In genomic region chr20:8246701-8247100, GRCh38 we compare ENCODE assay signal across 29 cellular contexts.
"Had no signal": no experiment of that assay in that cellular context is flagged by ENCODE, and none has a peak within 500 bp of the region (broad histone marks: within the 10 kb centered on the region; RNA-seq: fewer than 3 reads in every experiment).

No MANE protein-coding gene starts in this region.

- H3K4me3 Mint-ChIP-seq: dendritic cell treated with granulocyte-macrophage colony-stimulating factor and Interleukin-4, amounts not matched to agents 40 ng/mL and 50 ng/mL, for 4 days; immature natural killer cell; memory B cell; mesothelial cell of epicardium; naive B cell; natural killer cell treated with Interleukin-12 subunit alpha and Interleukin-12 subunit beta and Interleukin-15 and Interleukin-18, amount 100 ng/mL, for 72 hours; neural progenitor cell; stimulated activated effector memory CD8-positive, alpha-beta T cell treated with anti-CD3 and anti-CD28 coated beads, Interleukin-12 subunit alpha, Interleukin-12 subunit beta, amount 100 ng/mL, for 72 hours had no signal

- H3K4me2 ChIP-seq: neural progenitor cell had no signal

- H3K9me3 Mint-ChIP-seq: dendritic cell treated with granulocyte-macrophage colony-stimulating factor and Interleukin-4, amounts not matched to agents 40 ng/mL and 50 ng/mL, for 4 days; immature natural killer cell; memory B cell; natural killer cell treated with Interleukin-12 subunit alpha and Interleukin-12 subunit beta and Interleukin-15 and Interleukin-18, amount 100 ng/mL, for 72 hours; neural progenitor cell; stimulated activated effector memory CD8-positive, alpha-beta T cell treated with anti-CD3 and anti-CD28 coated beads, Interleukin-12 subunit alpha, Interleukin-12 subunit beta, amount 100 ng/mL, for 72 hours had no signal

- H3K4me3 ChIP-seq: esophagus squamous epithelium, heart right ventricle, lung, mucosa of descending colon, neural progenitor cell, prostate gland, right atrium auricular region, sigmoid colon, stomach, thyroid gland had no signal

- H3K36me3 Mint-ChIP-seq: immature natural killer cell; memory B cell; mesothelial cell of epicardium; naive B cell; natural killer cell treated with Interleukin-12 subunit alpha and Interleukin-12 subunit beta and Interleukin-15 and Interleukin-18, amount 100 ng/mL, for 72 hours; stimulated activated effector memory CD8-positive, alpha-beta T cell treated with anti-CD3 and anti-CD28 coated beads, Interleukin-12 subunit alpha, Interleukin-12 subunit beta, amount 100 ng/mL, for 72 hours had no signal

- FAIRE-seq: colon, endometrium, keratinocyte had no signal

- H2AFZ ChIP-seq: neural progenitor cell had no signal

- H3K4me1 ChIP-seq: neural progenitor cell, prostate gland, thyroid gland had no signal

- H3K27me3 Mint-ChIP-seq: dendritic cell treated with granulocyte-macrophage colony-stimulating factor and Interleukin-4, amounts not matched to agents 40 ng/mL and 50 ng/mL, for 4 days; naive B cell; natural killer cell treated with Interleukin-12 subunit alpha and Interleukin-12 subunit beta and Interleukin-15 and Interleukin-18, amount 100 ng/mL, for 72 hours had no signal

- H3K9ac ChIP-seq: neural progenitor cell had no signal

- DNase-seq: cerebellar nuclear complex; effector memory CD4-positive, alpha-beta T cell; erythroblast; esophagus squamous epithelium; foreskin melanocyte; glutamatergic neuron; heart right ventricle; hypothalamus; immature natural killer cell; mucosa of descending colon; naive B cell; sigmoid colon; stimulated activated CD4-positive, alpha-beta T cell treated with anti-CD3 and anti-CD28 coated beads, Interleukin-2, amount 100 ng/mL, for 24 hours; stimulated activated CD4-positive, alpha-beta T cell treated with anti-CD3 and anti-CD28 coated beads, Interleukin-4, amount 100 ng/mL, for 24 hours; stimulated activated naive CD4-positive, alpha-beta T cell treated with Interleukin-2 at 50 U/mL for 16 hours; stomach; thyroid gland had no signal

- ATAC-seq: heart right ventricle; mucosa of descending colon; natural killer cell treated with Interleukin-12 subunit alpha and Interleukin-12 subunit beta and Interleukin-15 and Interleukin-18, amount 100 ng/mL, for 72 hours; stimulated activated effector memory CD8-positive, alpha-beta T cell treated with anti-CD3 and anti-CD28 coated beads, Interleukin-12 subunit alpha, Interleukin-12 subunit beta, amount 100 ng/mL, for 72 hours had no signal

- H3K27me3 ChIP-seq: esophagus squamous epithelium, heart right ventricle, neural progenitor cell, right atrium auricular region, sigmoid colon, stomach, thyroid gland had no signal

- H3K27ac ChIP-seq: esophagus squamous epithelium, heart right ventricle, neural progenitor cell, prostate gland, right atrium auricular region, sigmoid colon, stomach, thyroid gland had no signal

- H3K27ac Mint-ChIP-seq: dendritic cell treated with granulocyte-macrophage colony-stimulating factor and Interleukin-4, amounts not matched to agents 40 ng/mL and 50 ng/mL, for 4 days; immature natural killer cell; memory B cell; mesothelial cell of epicardium; naive B cell; natural killer cell treated with Interleukin-12 subunit alpha and Interleukin-12 subunit beta and Interleukin-15 and Interleukin-18, amount 100 ng/mL, for 72 hours; neural progenitor cell; stimulated activated effector memory CD8-positive, alpha-beta T cell treated with anti-CD3 and anti-CD28 coated beads, Interleukin-12 subunit alpha, Interleukin-12 subunit beta, amount 100 ng/mL, for 72 hours had no signal

- H3K36me3 ChIP-seq: esophagus squamous epithelium, heart right ventricle, neural progenitor cell, prostate gland, right atrium auricular region, sigmoid colon, stomach, thyroid gland had no signal

- H3K9me3 ChIP-seq: esophagus squamous epithelium, heart right ventricle, mucosa of descending colon, prostate gland, right atrium auricular region, sigmoid colon, stomach, thyroid gland had no signal
